ENCODE assay signal across 8 cellular contexts in genomic region chr6:43427406-43428111, GRCh38. TPM values are rescaled to one million over a fixed set of nuclear protein-coding genes. Genes with fewer than 3 reads are reported as not detected.
DNase-seq lines count a peak whose midpoint lies in the region; ATAC-seq and TF ChIP-seq lines count a peak whose summit lies in the region.

ABCC10 (plus strand) TSS chr6:43427541; CDS start chr6:43427979, 438 bp downstream.

- peaks cover 18 to 24% of the 10 kb centered on the region in 2 donors for H3K4me1 Mint-ChIP-seq in effector memory CD8-positive, alpha-beta T cell (ENCODE audit: low read depth in 2 of 2)

- peak; percentile 89 for ATAC-seq in effector memory CD8-positive, alpha-beta T cell (replicated peaks)

- H3K4me3 Mint-ChIP-seq in effector memory CD8-positive, alpha-beta T cell, result peak within 1 kb of the TSS; percentile 95

- TF ChIP-seq CTCF in GM20000 (IDR thresholded peaks at IDR 0.05; ENCODE audit: extremely low read depth, missing control alignments), result no peak

- POLR2A ChIA-PET in activated CD8-positive, alpha-beta memory T cell treated with anti-CD3 and anti-CD28 coated beads for 36 hours (lab: Charles Lee), result interaction anchor here (0.5 to 1.0 kb wide), 6 partner anchors 29 to 198 kb away, joined by 3 to 7 read pairs (median 3); partner anchors contain the start of gene DNPH1

- H3K27me3 Mint-ChIP-seq in effector memory CD8-positive, alpha-beta T cell, result no peaks in the 10 kb centered on the region

- H3K9me3 Mint-ChIP-seq in effector memory CD8-positive, alpha-beta T cell, result no peaks in the 10 kb centered on the region

- CTCF ChIA-PET in activated CD8-positive, alpha-beta memory T cell treated with anti-CD3 and anti-CD28 coated beads for 36 hours (lab: Charles Lee), result interaction anchor here (0.8 to 1.7 kb wide), 7 partner anchors 10 to 199 kb away, joined by 3 to 6 read pairs (median 4); partner anchors contain the start of gene DNPH1

- DNase-seq in COR-L47 (lab: John Stamatoyannopoulos, UW) (peak; percentile 95), GM20000 (ENCODE audit: low spot score) (peak; percentile 97), HT-29 (ENCODE audit: low spot score) (peak; percentile 94), NOMO-1 (lab: John Stamatoyannopoulos, UW; ENCODE audit: unreplicated experiment in 2 of 2) (peak; percentile 94), medulla oblongata (ENCODE audit: extremely low spot score) (peak; percentile 95)
- DNase-seq in effector memory CD8-positive, alpha-beta T cell, result peak; percentile 90 to 94 (median 93)
- peak; percentile 91 for DNase-seq in stimulated activated CD8-positive, alpha-beta memory T cell treated with anti-CD3 and anti-CD28 coated beads, Interleukin-12 subunit alpha, Interleukin-12 subunit beta, amount 100 ng/mL, for 1 hour (ENCODE audit: low read depth)

- H3K36me3 Mint-ChIP-seq in effector memory CD8-positive, alpha-beta T cell (ENCODE audit: insufficient read depth), result peaks cover 12% of the 10 kb centered on the region

- H3K27ac Mint-ChIP-seq in effector memory CD8-positive, alpha-beta T cell, result peak within 1 kb of the TSS; percentile 95

RNA-seq across cellular contexts. Expression of gene ABCC10, which starts in this region (rescaled TPM):
- 18.6 and 18.8 TPM in 2 replicates for total RNA-seq in HT-29 (2014; rRNA removed; shearing (Covaris generic))
- total RNA-seq in activated CD8-positive, alpha-beta memory T cell treated with anti-CD3 and anti-CD28 coated beads for 36 hours, result 10 to 100 TPM; 33.0 to 36.0 TPM

Comparison
In these comparisons a context has a peak if more than half of its experiments do, and no peak if none do; other contexts are left out.
1. Peak in every context shown above with its lines: DNase-seq and ATAC-seq.